Comparison of ENCODE assay signal across 13 cellular contexts in the genomic region with DNA sequence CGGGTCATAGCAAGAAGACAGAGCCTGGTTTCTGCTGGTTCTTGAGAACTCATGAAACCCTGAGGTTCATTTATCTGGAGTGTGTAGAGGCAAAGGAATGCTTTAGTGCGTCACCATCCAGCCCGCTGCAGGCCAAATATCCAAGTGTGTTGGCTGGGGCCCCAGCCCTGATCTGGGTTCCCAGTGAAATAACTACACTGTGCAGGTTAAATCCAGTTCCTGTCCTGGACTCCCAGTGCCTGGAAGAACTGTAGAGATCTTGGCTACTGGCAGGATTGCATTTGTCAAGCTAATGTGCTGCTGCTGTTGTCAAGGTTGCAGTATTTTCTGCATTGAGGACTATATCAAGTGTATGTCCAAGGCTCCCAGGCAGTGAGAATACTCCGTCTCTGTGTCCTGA.
DNase-seq lines count a peak whose midpoint lies in the region; ATAC-seq and TF ChIP-seq lines count a peak whose summit lies in the region.
"Had no signal": no experiment of that assay in that cellular context is flagged by ENCODE, and none has a peak within 500 bp of the region (broad histone marks: within the 10 kb centered on the region; RNA-seq: fewer than 3 reads in every experiment).

No MANE protein-coding gene starts in this region.

- no peak overlapping the region for H3K4me3 ChIP-seq in astrocyte of the spinal cord (ENCODE audit: low read depth, low read length)
- no peak overlapping the region for H3K4me3 ChIP-seq in cardiac muscle cell
- H3K4me3 ChIP-seq in upper lobe of right lung = no peak overlapping the region
- H3K4me3 ChIP-seq in OCI-LY7 (ENCODE audit: low read depth, low read length, poor library complexity, severe bottlenecking) = no peak overlapping the region

- H3K27me3 ChIP-seq in cardiac muscle cell = no peaks in the 10 kb centered on the region
- H3K27me3 ChIP-seq in upper lobe of right lung = no peaks in the 10 kb centered on the region
- H3K27me3 ChIP-seq in CD4-positive, alpha-beta T cell (ENCODE audit: control insufficient read depth, insufficient read depth, low read length) = no peaks in the 10 kb centered on the region

- POLR2A ChIA-PET in CD4-positive, alpha-beta T cell (lab: Charles Lee) = no interaction called here
- POLR2A ChIA-PET in OCI-LY7 (lab: Charles Lee) = no interaction called here

- in situ Hi-C loops in astrocyte of the spinal cord (cut with HindIII; ENCODE audit: low sequenced_read_pairs) (no loop called here), ACHN (cut with HindIII; ENCODE audit: low pct_ligation_motif_present, low pct_unique_long_range_greater_than_20kb, low sequenced_read_pairs) (no loop called here)

- CTCF ChIA-PET in CD4-positive, alpha-beta T cell (lab: Charles Lee) = no interaction called here
- CTCF ChIA-PET in OCI-LY7 (lab: Charles Lee; ENCODE audit: unreplicated experiment) = no interaction called here

- TF ChIP-seq CTCF in astrocyte of the spinal cord (IDR thresholded peaks at IDR 0.05; ENCODE audit: low read depth, low read length) (no peak), cardiac muscle cell (IDR thresholded peaks at IDR 0.05; ENCODE audit: low read depth, low read length) (no peak), upper lobe of right lung (IDR thresholded peaks at IDR 0.05) (no peak), OCI-LY7 (conservative IDR thresholded peaks at IDR 0.05; ENCODE audit: low read length) (no peak)
- TF ChIP-seq CTCF in CD4-positive, alpha-beta T cell (IDR thresholded peaks at IDR 0.05) = no peak

- H3K4me1 Mint-ChIP-seq in CD4-positive, alpha-beta T cell (ENCODE audit: low read depth) = no peaks in the 10 kb centered on the region

- BruUV-seq in OCI-LY7 (replicated peaks; lab: Mats Ljungman, UMichigan) = no TSS peak

- intact Hi-C loops in upper lobe of right lung (cut with DNase I) = no loop called here
- intact Hi-C loops in CD4-positive, alpha-beta T cell (cut with DNase I, micrococcal nuclease) = no loop called here
- intact Hi-C loops in OCI-LY7 (cut with micrococcal nuclease; ENCODE audit: unreplicated experiment) = no loop called here

- H3K9me3 ChIP-seq in cardiac muscle cell (ENCODE audit: low read depth) (no peaks in the 10 kb centered on the region), upper lobe of right lung (no peaks in the 10 kb centered on the region), OCI-LY7 (ENCODE audit: low read length) (no peaks in the 10 kb centered on the region)
- no peaks in the 10 kb centered on the region for H3K9me3 ChIP-seq in CD4-positive, alpha-beta T cell (ENCODE audit: control insufficient read depth, low read length)

- H3K36me3 Mint-ChIP-seq in CD4-positive, alpha-beta T cell (ENCODE audit: low read depth) = no peaks in the 10 kb centered on the region

- H3K4me3 Mint-ChIP-seq in CD4-positive, alpha-beta T cell = no peak overlapping the region

- H3K27ac ChIP-seq in cardiac muscle cell (peak overlapping the region; percentile 73), upper lobe of right lung (peak overlapping the region; percentile 36), OCI-LY7 (ENCODE audit: low read depth, low read length, poor library complexity, severe bottlenecking) (no peak overlapping the region)
- no peak overlapping the region for H3K27ac ChIP-seq in CD4-positive, alpha-beta T cell (ENCODE audit: low read depth, low read length)

- H3K9me3 Mint-ChIP-seq in CD4-positive, alpha-beta T cell = no peaks in the 10 kb centered on the region

- H3K27me3 Mint-ChIP-seq in CD4-positive, alpha-beta T cell = peaks cover 6% of the 10 kb centered on the region

- H3K79me2 ChIP-seq in OCI-LY7 (ENCODE audit: insufficient read depth, low read depth, low read length) = no peaks in the 10 kb centered on the region

- no peaks in the 10 kb centered on the region for H4K20me1 ChIP-seq in OCI-LY7 (ENCODE audit: insufficient read depth, low read length)

- H3K4me2 ChIP-seq in OCI-LY7 (ENCODE audit: low read length) = no peak overlapping the region

- no peaks in the 10 kb centered on the region for H3K9me2 ChIP-seq in OCI-LY7 (ENCODE audit: insufficient read depth, low read length)

- no peak overlapping the region for H2AFZ ChIP-seq in OCI-LY7 (ENCODE audit: low read length)

- no peak overlapping the region for H3K27ac Mint-ChIP-seq in CD4-positive, alpha-beta T cell

- no peaks in the 10 kb centered on the region for H3K36me3 ChIP-seq in cardiac muscle cell
- no peaks in the 10 kb centered on the region for H3K36me3 ChIP-seq in upper lobe of right lung
- no peaks in the 10 kb centered on the region for H3K36me3 ChIP-seq in OCI-LY7 (ENCODE audit: insufficient read depth, low read length)

- DNase-seq in astrocyte of the spinal cord (ENCODE audit: low read depth, low spot score) (peak; percentile 18), cardiac muscle cell (ENCODE audit: low read depth in 1 of 2, low spot score in 1 of 2) (peak; percentile 50 to 96), occipital lobe (lab: John Stamatoyannopoulos, UW) (peak; percentile 51), upper lobe of right lung (peak; percentile 75), OCI-LY7 (ENCODE audit: low spot score) (no peak), AG08395 (ENCODE audit: low spot score) (no peak), ACHN (no peak)
- DNase-seq in CD4-positive, alpha-beta T cell = no peak
- DNase-seq: NCI-H1417 treated with DMSO at 0.1 percent for 48 hours; NCI-H526 treated with DMSO at 0.1 percent for 48 hours; SHP77; stimulated activated CD4-positive, alpha-beta T cell treated with anti-CD3 and anti-CD28 coated beads, Interleukin-2, amount 100 ng/mL, for 24 hours; stimulated activated naive CD4-positive, alpha-beta T cell had no signal

- H3K4me1 ChIP-seq in cardiac muscle cell (ENCODE audit: low read depth) = peaks cover 23% of the 10 kb centered on the region
- no peaks in the 10 kb centered on the region for H3K4me1 ChIP-seq in upper lobe of right lung
- no peaks in the 10 kb centered on the region for H3K4me1 ChIP-seq in OCI-LY7 (ENCODE audit: insufficient read depth, low read length, poor library complexity, severe bottlenecking)

- ATAC-seq in upper lobe of right lung = peak; percentile 78
- ATAC-seq in CD4-positive, alpha-beta T cell (ENCODE audit: poor library complexity) = no peak

Comparison
In these comparisons a context has a peak if more than half of its experiments do, and no peak if none do; other contexts are left out.
1. DNase-seq: peak in astrocyte of the spinal cord (single experiment), cardiac muscle cell (2 of 2), occipital lobe (single experiment) and upper lobe of right lung (single experiment); none in CD4-positive, alpha-beta T cell (0 of 10), OCI-LY7 (single experiment), AG08395 (single experiment) and ACHN (single experiment).
2. H3K27ac ChIP-seq: peak in cardiac muscle cell (single experiment) and upper lobe of right lung (single experiment); none in CD4-positive, alpha-beta T cell (single experiment) and OCI-LY7 (single experiment).